In the genomic region with DNA sequence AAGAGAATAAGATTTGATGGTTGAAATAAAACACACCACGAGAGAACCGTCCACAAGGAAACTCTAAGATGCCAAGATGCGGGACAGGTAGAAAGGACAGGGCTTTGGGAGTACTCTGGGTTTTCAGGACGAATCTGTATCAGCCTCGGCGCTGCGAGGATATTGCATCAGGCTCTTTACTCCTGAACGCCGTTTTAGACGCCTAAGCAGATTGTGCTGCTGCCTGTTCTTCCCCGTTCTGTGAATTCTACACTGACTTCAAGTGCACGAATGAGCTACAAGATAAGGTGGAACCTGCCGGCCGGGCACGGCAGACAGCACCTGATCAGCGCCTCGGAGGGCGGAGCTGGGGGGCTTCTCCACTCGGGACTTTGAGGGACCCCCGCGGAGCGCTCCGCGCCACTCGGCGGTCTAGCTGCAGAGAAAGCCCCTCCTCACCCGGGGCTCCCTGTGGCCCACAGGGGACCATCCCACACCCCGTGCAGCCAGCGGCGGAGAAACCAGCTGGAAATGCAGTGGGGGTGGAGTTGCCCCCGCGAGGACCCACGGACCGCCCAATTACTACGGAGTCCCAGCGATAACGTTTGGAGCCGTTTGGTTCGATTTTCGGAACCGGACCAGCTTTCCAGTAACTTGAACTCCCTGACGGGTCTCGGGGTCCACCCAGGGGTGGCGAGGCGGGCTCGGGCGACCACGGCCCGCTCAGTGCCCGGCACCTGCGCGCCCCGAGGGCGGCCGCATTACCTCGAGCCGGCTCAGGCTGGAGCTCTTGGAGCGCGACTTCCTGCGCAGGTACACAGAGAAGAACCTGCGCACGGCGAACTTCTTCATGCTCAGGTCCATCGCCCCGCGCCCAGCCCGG, we compare ENCODE assay signal across 8 cellular contexts. TPM values are rescaled to one million over a fixed set of nuclear protein-coding genes. Genes with fewer than 3 reads are reported as not detected.
A peak's percentile ranks its signal among the peaks of the same experiment; 100 is the strongest.
DNase-seq lines count a peak whose midpoint lies in the region; ATAC-seq and TF ChIP-seq lines count a peak whose summit lies in the region.

No MANE protein-coding gene starts in this region.

- H3K9me3 ChIP-seq in BE2C (no peaks in the 10 kb centered on the region), MM.1S (replicated peaks; ENCODE audit: insufficient read depth, low read length) (no peaks in the 10 kb centered on the region), endocrine pancreas (ENCODE audit: control insufficient read depth, low read length) (no peaks in the 10 kb centered on the region), mucosa of rectum (ENCODE audit: control insufficient read depth in 2 of 2, low read length in 2 of 2) (no peaks in the 10 kb centered on the region)

- H3K27me3 ChIP-seq in BE2C (no peaks in the 10 kb centered on the region), MM.1S (replicated peaks; ENCODE audit: insufficient read depth, low read length) (no peaks in the 10 kb centered on the region), endocrine pancreas (ENCODE audit: control insufficient read depth, insufficient read depth, low read length) (peaks cover 3% of the 10 kb centered on the region), mucosa of rectum (ENCODE audit: control insufficient read depth in 2 of 2, insufficient read depth in 2 of 2, low read length in 2 of 2) (peaks cover 0 to 16% of the 10 kb centered on the region in 2 donors)

- peak overlapping the region; percentile 74 for H2AFZ ChIP-seq in MM.1S (ENCODE audit: low read length)

- H3F3A ChIP-seq in MM.1S (ENCODE audit: insufficient read depth, low read length), result peaks cover 16% of the 10 kb centered on the region

- H3K9me2 ChIP-seq in MM.1S (replicated peaks; ENCODE audit: insufficient read depth, low read length), result no peaks in the 10 kb centered on the region

- TF ChIP-seq CTCF in BE2C (IDR thresholded peaks at IDR 0.05; ENCODE audit: low read depth, low read length), result no peak
- no peak for TF ChIP-seq CTCF in MM.1S (IDR thresholded peaks at IDR 0.05; ENCODE audit: low read length)

- H3K4me1 ChIP-seq in BE2C (peaks cover 9% of the 10 kb centered on the region), MM.1S (ENCODE audit: low read length) (peaks cover 26% of the 10 kb centered on the region), endocrine pancreas (ENCODE audit: control insufficient read depth, insufficient read depth, low read length) (peaks cover 1% of the 10 kb centered on the region), mucosa of rectum (ENCODE audit: control insufficient read depth in 2 of 2, insufficient read depth in 2 of 2, low read length in 2 of 2) (peaks cover 13 to 20% of the 10 kb centered on the region in 2 donors)

- H3K9ac ChIP-seq in MM.1S (ENCODE audit: low read length), result peak overlapping the region; percentile 62
- H3K9ac ChIP-seq in endocrine pancreas (ENCODE audit: control insufficient read depth, insufficient read depth, low read length), result peak overlapping the region; percentile 48
- H3K9ac ChIP-seq in mucosa of rectum (ENCODE audit: low read depth in 1 of 2, low read length in 2 of 2), result peak overlapping the region; percentile 53 to 75

- H3K27ac ChIP-seq in MM.1S (ENCODE audit: low read length) (no peak overlapping the region), mucosa of rectum (ENCODE audit: low read depth in 2 of 2, low read length in 2 of 2) (peak overlapping the region; percentile 50 to 54), temporal lobe (ENCODE audit: low read depth, low read length) (peak overlapping the region; percentile 44)

- H4K20me1 ChIP-seq in MM.1S (ENCODE audit: insufficient read depth, low read length), result no peaks in the 10 kb centered on the region

- peak overlapping the region; percentile 86 for H3K4me3 ChIP-seq in BE2C (ENCODE audit: low read depth, low read length)
- H3K4me3 ChIP-seq in MM.1S (ENCODE audit: low read length), result peak overlapping the region; percentile 74
- H3K4me3 ChIP-seq in endocrine pancreas (ENCODE audit: control insufficient read depth, insufficient read depth, low read length), result peak overlapping the region; percentile 11
- peak overlapping the region; percentile 72 to 78 for H3K4me3 ChIP-seq in mucosa of rectum (ENCODE audit: low read length in 2 of 2)

- peak; percentile 2 for ATAC-seq in GM19467 (IDR thresholded peaks at IDR 0.05; ENCODE audit: unreplicated experiment)

- DNase-seq in BE2C (peak; percentile 32), MM.1S (peak; percentile 44), D341Med (ENCODE audit: low spot score) (no peak)
- peak; percentile 16 to 24 for DNase-seq in activated CD4-positive, alpha-beta T cell treated with anti-CD3 and anti-CD28 coated beads, Interleukin-2, amount 50 U/mL, for 48 hours

- H3K79me2 ChIP-seq in MM.1S (ENCODE audit: low read length), result no peaks in the 10 kb centered on the region

- H3K36me3 ChIP-seq in BE2C (no peaks in the 10 kb centered on the region), MM.1S (replicated peaks; ENCODE audit: insufficient read depth, low read length) (no peaks in the 10 kb centered on the region), endocrine pancreas (ENCODE audit: control insufficient read depth, insufficient read depth, low read length) (no peaks in the 10 kb centered on the region), mucosa of rectum (ENCODE audit: control insufficient read depth in 2 of 2, insufficient read depth in 2 of 2, low read length in 2 of 2) (no peaks in the 10 kb centered on the region)

- peak overlapping the region; percentile 86 for H3K4me2 ChIP-seq in MM.1S (ENCODE audit: low read depth, low read length)

RNA-seq across cellular contexts. Expression of gene RPS6KA2, which starts 0.6 kb away (rescaled TPM):
- 27.7 TPM for polyA plus RNA-seq in BE2C (2012; ENCODE audit: insufficient read depth, insufficient read length, low read depth)
- 30.2 TPM for total RNA-seq in temporal lobe

RNA-seq across cellular contexts. Expression of gene RAMACL, which starts 39.9 kb away (rescaled TPM):
- 2.1 TPM for polyA plus RNA-seq in BE2C (2012; ENCODE audit: insufficient read depth, insufficient read length, low read depth)
- 1.5 TPM for total RNA-seq in temporal lobe

Comparison
In these comparisons a context has a peak if more than half of its experiments do, and no peak if none do; other contexts are left out.
1. H3K4me3 ChIP-seq: peak in every context shown above with its lines; median percentile 86 in BE2C; 75 in mucosa of rectum; 74 in MM.1S; 11 in endocrine pancreas.